ENCODE assay signal across 1 cellular context in genomic region chr3:37107846-37108245, GRCh38.
TF ChIP-seq lines count a peak whose summit lies in the region.

No MANE protein-coding gene starts in this region.

TF ChIP-seq in IMR-90, 13 proteins besides CTCF, POLR2A, EP300 and RAD21 (continued from another document):
- no peak for TF ChIP-seq ELK1 (IDR thresholded peaks at IDR 0.05; ENCODE audit: borderline replicate concordance, low read depth, low read length)
- TF ChIP-seq USF2 (IDR thresholded peaks at IDR 0.05; ENCODE audit: low read depth, low read length) = no peak
- TF ChIP-seq MAFK (IDR thresholded peaks at IDR 0.05; ENCODE audit: low read depth, low read length) = no peak
- TF ChIP-seq BHLHE40 (IDR thresholded peaks at IDR 0.05; ENCODE audit: low read depth, low read length) = no peak
- TF ChIP-seq NFE2L2 (IDR thresholded peaks at IDR 0.05; ENCODE audit: low read depth, low read length) = no peak
- no peak for TF ChIP-seq SMC3 (IDR thresholded peaks at IDR 0.05; ENCODE audit: low read depth, low read length)
